Comparison of ENCODE assay signal across 34 cellular contexts in the genomic region with DNA sequence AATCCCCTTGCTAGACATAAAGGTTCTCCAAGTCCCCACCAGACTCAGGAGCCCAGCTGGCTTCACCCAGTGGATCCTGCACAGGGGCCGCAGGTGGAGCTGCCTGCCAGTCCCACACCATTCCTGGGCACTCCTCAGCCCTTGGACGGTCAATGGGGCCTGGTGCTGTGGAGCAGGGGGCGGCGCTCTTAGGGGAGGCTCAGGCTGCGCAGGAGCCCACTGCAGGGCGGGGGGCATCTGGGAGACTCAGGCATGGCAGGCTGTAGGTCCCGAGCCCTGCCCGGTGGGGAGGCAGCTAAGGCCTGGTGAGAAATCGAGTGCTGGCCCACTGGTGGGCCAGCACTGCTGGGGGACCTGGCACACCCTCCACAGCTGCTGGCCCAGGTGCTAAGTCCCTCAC.
"Had no signal": no experiment of that assay in that cellular context is flagged by ENCODE, and none has a peak within 500 bp of the region (broad histone marks: within the 10 kb centered on the region; RNA-seq: fewer than 3 reads in every experiment).

No MANE protein-coding gene starts in this region.

- H3K9ac ChIP-seq: KMS-11 had no signal

- H3K4me3 ChIP-seq: MG63 had no signal

- DNase-seq: Karpas-422, Kasumi-1, MG63, MM.1S, MV-4-11, NCI-H1048, NCI-H1092, NCI-H1092 treated with DMSO at 0.1 percent for 48 hours, NCI-H1105, NCI-H1105 treated with DMSO at 0.1 percent for 48 hours, NCI-H1417, NCI-H1417 treated with DMSO at 0.1 percent for 48 hours, NCI-H1436, NCI-H1436 treated with DMSO at 0.1 percent for 48 hours, NCI-H146, NCI-H1694, NCI-H1694 treated with DMSO at 0.1 percent for 48 hours, NCI-H187, NCI-H187 treated with DMSO at 0.1 percent for 48 hours, NCI-H1930, NCI-H2029, NCI-H2029 treated with DMSO at 0.1 percent for 48 hours, NCI-H2081, NCI-H2081 treated with DMSO at 0.1 percent for 48 hours, NCI-H2107, NCI-H2171, NCI-H2171 treated with DMSO at 0.1 percent for 48 hours, NCI-H2227 treated with DMSO at 0.1 percent for 48 hours, NCI-H226, NCI-H345, NCI-H446, NCI-H446 treated with DMSO at 0.1 percent for 48 hours, NCI-H510A had no signal

- H3K9me3 ChIP-seq: MG63 had no signal

- H3K27ac ChIP-seq: KMS-11 had no signal

- H3K36me3 ChIP-seq: MG63 had no signal

- H3K4me2 ChIP-seq: KMS-11 had no signal

- H3K27me3 ChIP-seq: MG63 had no signal
